In the genomic region with DNA sequence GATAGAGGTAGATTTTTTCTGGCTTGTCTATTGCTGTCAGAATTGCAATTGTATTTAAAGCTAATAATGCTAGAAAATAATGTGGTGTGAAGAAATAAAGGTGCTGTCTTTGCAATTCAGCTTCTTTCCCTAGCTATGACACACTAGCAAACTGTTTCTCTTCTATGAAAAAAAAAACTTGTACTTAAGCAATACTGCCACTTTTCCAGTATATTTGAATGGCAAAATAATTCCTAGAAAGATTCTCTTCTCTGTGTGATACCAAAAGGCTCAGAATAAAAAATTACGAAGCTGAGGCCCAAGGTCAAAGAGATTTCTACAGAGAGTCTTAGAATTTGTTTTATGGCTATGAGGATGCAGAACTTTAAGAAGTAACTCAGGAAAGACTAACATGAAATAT, we compare ENCODE assay signal across 18 cellular contexts.
DNase-seq lines count a peak whose midpoint lies in the region; ATAC-seq and TF ChIP-seq lines count a peak whose summit lies in the region.
"Had no signal": no experiment of that assay in that cellular context is flagged by ENCODE, and none has a peak within 500 bp of the region (broad histone marks: within the 10 kb centered on the region; RNA-seq: fewer than 3 reads in every experiment).

No MANE protein-coding gene starts in this region.

- H3K79me1 ChIP-seq in IMR-90 (ENCODE audit: low read depth in 1 of 2, low read length in 2 of 2) = no peaks in the 10 kb centered on the region

- H2BK20ac ChIP-seq in IMR-90 (ENCODE audit: low read depth, low read length) = no peak overlapping the region

- H3K79me2 ChIP-seq in smooth muscle cell (ENCODE audit: low read depth) = no peaks in the 10 kb centered on the region

- H3K4me3 Mint-ChIP-seq in chondrocyte (ENCODE audit: unreplicated experiment) (no peak overlapping the region), mesothelial cell of epicardium (no peak overlapping the region)
- H3K4me3 Mint-ChIP-seq: B cell, CD14-positive monocyte, IgD-negative memory B cell had no signal

- H3K9me3 Mint-ChIP-seq in chondrocyte (ENCODE audit: low read depth) = peaks cover 3% of the 10 kb centered on the region
- H3K9me3 Mint-ChIP-seq in mesothelial cell of epicardium = peaks cover 2% of the 10 kb centered on the region
- H3K9me3 Mint-ChIP-seq: IgD-negative memory B cell had no signal

- H3K9ac ChIP-seq in IMR-90 (ENCODE audit: low read depth, low read length) (no peak overlapping the region; the same call in 1 of the 2 replicates), smooth muscle cell (ENCODE audit: low read depth) (no peak overlapping the region)

- H3K27me3 Mint-ChIP-seq in chondrocyte (ENCODE audit: low read depth) (no peaks in the 10 kb centered on the region), mesothelial cell of epicardium (ENCODE audit: low read depth) (no peaks in the 10 kb centered on the region)
- H3K27me3 Mint-ChIP-seq: IgD-negative memory B cell had no signal

- no peak overlapping the region for H2BK15ac ChIP-seq in IMR-90 (ENCODE audit: low read depth, low read length)

- H3K18ac ChIP-seq in IMR-90 (ENCODE audit: low read depth, low read length) = peak overlapping the region; percentile 67; the same call in 1 of the 2 replicates

- H3K23ac ChIP-seq in IMR-90 (ENCODE audit: low read depth, low read length) = no peak overlapping the region

- no peak overlapping the region for H2AFZ ChIP-seq in IMR-90 (replicated peaks; ENCODE audit: low read length, poor library complexity)
- peak overlapping the region; percentile 61 for H2AFZ ChIP-seq in smooth muscle cell (ENCODE audit: low read depth)

- H3K14ac ChIP-seq in IMR-90 (replicated peaks; ENCODE audit: low read depth, low read length) = no peak overlapping the region

- CTCF ChIA-PET in IMR-90 (lab: Yijun Ruan, JAX) = interaction anchor here (1.0 to 1.4 kb wide), 2 partner anchors 12 to 834 kb away, joined by 3 to 4 read pairs; no protein-coding TSS in a partner anchor

- H3K4me3 ChIP-seq in IMR-90 (ENCODE audit: insufficient read depth, low read depth, low read length) = no peak overlapping the region
- no peak overlapping the region for H3K4me3 ChIP-seq in smooth muscle cell
- H3K4me3 ChIP-seq: Peyer's patch, SJCRH30 had no signal

- TF ChIP-seq RAD21 in IMR-90 (IDR thresholded peaks at IDR 0.05; ENCODE audit: low read length) = no peak

- H3K36me3 ChIP-seq in IMR-90 (ENCODE audit: control insufficient read depth, insufficient read depth, low read length) (no peaks in the 10 kb centered on the region), smooth muscle cell (ENCODE audit: low read depth) (no peaks in the 10 kb centered on the region)
- H3K36me3 ChIP-seq: Peyer's patch, SJCRH30 had no signal

- H3K4me2 ChIP-seq in IMR-90 (ENCODE audit: low read depth, low read length) (0 out of 2 replicates have a peak overlapping the region, but pooled peaks have one; percentile 9), smooth muscle cell (peak overlapping the region; percentile 19)

- no peak overlapping the region; a peak in 2 of 4 replicates for H4K8ac ChIP-seq in IMR-90 (ENCODE audit: low read depth in 2 of 2, low read length in 2 of 2)

- H2AK5ac ChIP-seq in IMR-90 (ENCODE audit: low read depth, low read length) = no peak overlapping the region

- H3K27ac Mint-ChIP-seq in chondrocyte (ENCODE audit: unreplicated experiment) (peak overlapping the region; percentile 79), mesothelial cell of epicardium (peak overlapping the region; percentile 78)
- H3K27ac Mint-ChIP-seq: B cell, CD14-positive monocyte, IgD-negative memory B cell had no signal

- no peaks in the 10 kb centered on the region for H3K27me3 ChIP-seq in IMR-90 (ENCODE audit: control insufficient read depth, insufficient read depth, low read length)
- no peaks in the 10 kb centered on the region for H3K27me3 ChIP-seq in smooth muscle cell (ENCODE audit: low read depth)
- H3K27me3 ChIP-seq: Peyer's patch, SJCRH30 had no signal

- H3K36me3 Mint-ChIP-seq in chondrocyte (ENCODE audit: low read depth) (no peaks in the 10 kb centered on the region), mesothelial cell of epicardium (no peaks in the 10 kb centered on the region)
- H3K36me3 Mint-ChIP-seq: CD14-positive monocyte, IgD-negative memory B cell had no signal

- no peak overlapping the region for H3K4ac ChIP-seq in IMR-90 (ENCODE audit: low read depth, low read length)

- intact Hi-C loops in IMR-90 (cut with micrococcal nuclease) = no loop called here

- DNase-seq in IMR-90 (peak; percentile 14), chondrocyte (ENCODE audit: low spot score) (no peak), mesothelial cell of epicardium (ENCODE audit: low spot score in 2 of 2, unreplicated experiment in 2 of 2) (no peak), smooth muscle cell (lab: John Stamatoyannopoulos, UW; ENCODE audit: unreplicated experiment) (no peak), RPMI8226 (no peak), iPS-NIHi11 (ENCODE audit: low spot score) (no peak)
- DNase-seq: NCI-H1105 treated with DMSO at 0.1 percent for 48 hours, NCI-H2029 treated with DMSO at 0.1 percent for 48 hours, NCI-H2171, NCI-H345, NCI-H524, NCI-H82, Peyer's patch had no signal

- TF ChIP-seq POLR2A in IMR-90 (IDR thresholded peaks at IDR 0.05; ENCODE audit: low read depth, low read length) = no peak

- H2BK120ac ChIP-seq in IMR-90 (ENCODE audit: low read depth, low read length) = peak overlapping the region; percentile 69

- no peak overlapping the region for H3K56ac ChIP-seq in IMR-90 (ENCODE audit: extremely low read depth, insufficient read depth, low read length)

- no peaks in the 10 kb centered on the region for H3K9me3 ChIP-seq in IMR-90 (ENCODE audit: control insufficient read depth, insufficient read depth, low read length)
- no peaks in the 10 kb centered on the region for H3K9me3 ChIP-seq in smooth muscle cell (replicated peaks; ENCODE audit: low read depth)
- H3K9me3 ChIP-seq: Peyer's patch, SJCRH30 had no signal

- H3K27ac ChIP-seq in IMR-90 (ENCODE audit: insufficient read depth, low read length) (peak overlapping the region; percentile 22; the same call in 1 of the 2 replicates), smooth muscle cell (ENCODE audit: low read depth) (peak overlapping the region; percentile 57)
- H3K27ac ChIP-seq: Peyer's patch, SJCRH30 had no signal

- WGBS in IMR-90 (ENCODE audit: extremely low coverage in 2 of 2, insufficient read length in 1 of 2), 2 experiments = no CpG with 5 or more reads among the region's 1 CpG
- WGBS in smooth muscle cell (ENCODE audit: low lambda C conversion rate) = 67% methylated on average over 1 of the region's 1 CpG

- no peaks in the 10 kb centered on the region for H3F3A ChIP-seq in smooth muscle cell (ENCODE audit: low read depth)

- POLR2A ChIA-PET in IMR-90 (lab: Charles Lee; ENCODE audit: unreplicated experiment) = interaction anchor here (0.6 kb wide), 1 partner anchor 9 kb away, joined by 4 read pairs; no protein-coding TSS in a partner anchor

- no peak overlapping the region for H2AK9ac ChIP-seq in IMR-90 (replicated peaks; ENCODE audit: low read depth, low read length, poor library complexity)

- H2BK5ac ChIP-seq in IMR-90 (ENCODE audit: low read depth, low read length, poor library complexity, severe bottlenecking) = peak overlapping the region; percentile 100

- dilution Hi-C loops in IMR-90 (cut with HindIII; ENCODE audit: low sequenced_read_pairs, unreplicated experiment) = no loop called here

- in situ Hi-C loops in IMR-90 (cut with MboI; ENCODE audit: low sequenced_read_pairs) = no loop called here

- H3K4me1 ChIP-seq in IMR-90 (ENCODE audit: control insufficient read depth, insufficient read depth, low read length) = peaks cover 6% of the 10 kb centered on the region
- peaks cover 4% of the 10 kb centered on the region for H3K4me1 ChIP-seq in smooth muscle cell (ENCODE audit: low read depth)
- H3K4me1 ChIP-seq: Peyer's patch, SJCRH30 had no signal

- no TSS peak for BruUV-seq in IMR-90 (replicated peaks; lab: Mats Ljungman, UMichigan)

- H4K20me1 ChIP-seq in IMR-90 (ENCODE audit: insufficient read depth, low read length) (no peaks in the 10 kb centered on the region), smooth muscle cell (ENCODE audit: low read depth) (no peaks in the 10 kb centered on the region)

- ATAC-seq in IMR-90 (ENCODE audit: low read depth) (0 out of 2 replicates have a peak, but pooled peaks have one; percentile 22), HG02970 (IDR thresholded peaks at IDR 0.05; ENCODE audit: low FRiP score, unreplicated experiment) (no peak)

- no peaks in the 10 kb centered on the region for H3K9me1 ChIP-seq in IMR-90 (ENCODE audit: insufficient read depth, low read length)

- H3K4me1 Mint-ChIP-seq in chondrocyte (ENCODE audit: low read depth) (peaks cover 48% of the 10 kb centered on the region), mesothelial cell of epicardium (peaks cover 23% of the 10 kb centered on the region)
- H3K4me1 Mint-ChIP-seq: B cell, IgD-negative memory B cell had no signal

- H4K91ac ChIP-seq in IMR-90 (ENCODE audit: insufficient read depth, low read depth, low read length) = no peak overlapping the region

- peak overlapping the region; percentile 28; the same call in 1 of the 2 replicates for H4K5ac ChIP-seq in IMR-90 (ENCODE audit: low read depth, low read length)

- TF ChIP-seq CTCF in IMR-90 (conservative IDR thresholded peaks at IDR 0.05; ENCODE audit: low read depth, low read length) = no peak
- TF ChIP-seq CTCF in chondrocyte (IDR thresholded peaks at IDR 0.05) = no peak
- no peak for TF ChIP-seq CTCF in mesothelial cell of epicardium (IDR thresholded peaks at IDR 0.05; ENCODE audit: unreplicated experiment)
- no peak for TF ChIP-seq CTCF in smooth muscle cell (IDR thresholded peaks at IDR 0.05; ENCODE audit: borderline replicate concordance, insufficient read depth, poor library complexity, severe bottlenecking)

TF ChIP-seq in IMR-90, 13 proteins besides CTCF, POLR2A, EP300 and RAD21:
- TF ChIP-seq CEBPB (IDR thresholded peaks at IDR 0.05; ENCODE audit: low read depth, low read length) (peak; percentile 23; the same call in 1 of the 2 replicates), NFE2L2 (IDR thresholded peaks at IDR 0.05; ENCODE audit: low read depth, low read length) (no peak)
